Comparison of ENCODE assay signal across 18 cellular contexts in genomic region chr7:88090233-88090632, GRCh38.
DNase-seq lines count a peak whose midpoint lies in the region; ATAC-seq, FAIRE-seq and TF ChIP-seq lines count a peak whose summit lies in the region.
"Had no signal": no experiment of that assay in that cellular context is flagged by ENCODE, and none has a peak within 500 bp of the region (broad histone marks: within the 10 kb centered on the region; RNA-seq: fewer than 3 reads in every experiment).

No MANE protein-coding gene starts in this region.

- BruUV-seq in HepG2 (replicated peaks; lab: Mats Ljungman, UMichigan) (no TSS peak), GM12878 (replicated peaks; lab: Mats Ljungman, UMichigan) (no TSS peak)

- POLR2A ChIA-PET in HepG2 (lab: Yijun Ruan, JAX) (no interaction called here), GM12878 (lab: Charles Lee) (interaction anchor here (1.0 to 1.5 kb wide), 3 partner anchors 18 to 164 kb away, joined by 3 to 6 read pairs (median 5); partner anchors contain the start of gene ADAM22)

- intact Hi-C loops in HepG2 (cut with micrococcal nuclease; ENCODE audit: unreplicated experiment): no loop called here
- intact Hi-C loops in right lobe of liver (cut with DNase I): no loop called here
- intact Hi-C loops in GM12878 (cut with micrococcal nuclease; ENCODE audit: unreplicated experiment): no loop called here
- intact Hi-C loops in uterus (cut with DNase I; ENCODE audit: low total_unique reads): no loop called here

- WGBS in HepG2 (ENCODE audit: low lambda C conversion rate): 15% methylated on average over 1 of the region's 1 CpG
- WGBS in right lobe of liver (ENCODE audit: insufficient coverage, low coverage, low lambda C conversion rate, missing lambda C conversion rate): 36% methylated on average over 1 of the region's 1 CpG
- WGBS in GM12878 (ENCODE audit: insufficient coverage, insufficient replicate concordance, low lambda C conversion rate, missing lambda C conversion rate): 0% methylated on average over 1 of the region's 1 CpG

- CTCF ChIA-PET in HepG2 (lab: Yijun Ruan, JAX; ENCODE audit: low intra/inter-chr PET ratio, low total read pairs) (no interaction called here), GM12878 (lab: Yijun Ruan, JAX) (interaction anchor here (0.7 to 1.9 kb wide), 7 partner anchors 11 to 163 kb away, joined by 3 to 9 read pairs (median 4); no protein-coding TSS in a partner anchor)

- H3K9me3 ChIP-seq in HepG2 (ENCODE audit: low read length) (no peaks in the 10 kb centered on the region), right lobe of liver (no peaks in the 10 kb centered on the region), KOPT-K1 (ENCODE audit: insufficient read depth, low read length, poor library complexity, severe bottlenecking) (no peaks in the 10 kb centered on the region), GM12878 (replicated peaks; ENCODE audit: control insufficient read depth, insufficient read depth, low read length) (no peaks in the 10 kb centered on the region), uterus (no peaks in the 10 kb centered on the region)
- H3K9me3 ChIP-seq: Caco-2 had no signal

- H3K4me3 ChIP-seq in HepG2 (replicated peaks in 1 of 3; ENCODE audit: insufficient read depth in 1 of 3, low read depth in 2 of 3, low read length in 3 of 3) (no peak overlapping the region), right lobe of liver (no peak overlapping the region), GM12878 (no peak overlapping the region), uterus (no peak overlapping the region)

- TF ChIP-seq RAD21 in HepG2 (CRISPR knock-in tag; IDR thresholded peaks at IDR 0.05) (no peak), GM12878 (IDR thresholded peaks at IDR 0.05; ENCODE audit: insufficient read depth, low read depth, low read length) (no peak)

- TF ChIP-seq POLR2A in HepG2 (IDR thresholded peaks at IDR 0.05; ENCODE audit: insufficient read depth in 1 of 2, low read depth in 2 of 2, low read length in 2 of 2): no peak
- no peak for TF ChIP-seq POLR2A in right lobe of liver (IDR thresholded peaks at IDR 0.05)
- no peak for TF ChIP-seq POLR2A in GM12878 (IDR thresholded peaks at IDR 0.05; ENCODE audit: low read depth, low read length)
- no peak for TF ChIP-seq POLR2A in uterus (IDR thresholded peaks at IDR 0.05)

- H3K36me3 ChIP-seq in HepG2 (replicated peaks in 1 of 2; ENCODE audit: control insufficient read depth in 1 of 2, insufficient read depth in 2 of 2, low read length in 2 of 2): no peaks in the 10 kb centered on the region
- H3K36me3 ChIP-seq in right lobe of liver: no peaks in the 10 kb centered on the region
- H3K36me3 ChIP-seq in KOPT-K1 (ENCODE audit: insufficient read depth, low read length): no peaks in the 10 kb centered on the region
- H3K36me3 ChIP-seq in GM12878 (ENCODE audit: control insufficient read depth in 2 of 2, insufficient read depth in 2 of 2, low read length in 1 of 2): no peaks in the 10 kb centered on the region
- H3K36me3 ChIP-seq in uterus: no peaks in the 10 kb centered on the region

- H2AFZ ChIP-seq in HepG2 (ENCODE audit: low read length): no peak overlapping the region
- H2AFZ ChIP-seq in GM12878 (ENCODE audit: control insufficient read depth, low read depth, low read length): no peak overlapping the region

- no peak for DNase-seq in HepG2 (ENCODE audit: low spot score)
- no peak for DNase-seq in right lobe of liver
- DNase-seq in GM12878 (ENCODE audit: low read depth, low spot score): no peak
- no peak for DNase-seq in uterus
- DNase-seq in LoVo (ENCODE audit: low spot score): no peak
- no peak for DNase-seq in stimulated activated CD4-positive, alpha-beta T cell treated with anti-CD3 and anti-CD28 coated beads, Interleukin-1b, Interleukin-23, amount 100 ng/mL, for 48 hours
- DNase-seq in OCI-M2 (lab: John Stamatoyannopoulos, UW; ENCODE audit: unreplicated experiment): no peak
- DNase-seq: Caco-2, DMS153, EL, HFFc6, NCI-H1436, NCI-H2029, NCI-H2171, NCI-H82, Right ventricle myocardium superior had no signal

- H4K20me1 ChIP-seq in HepG2 (ENCODE audit: insufficient read depth, low read length): no peaks in the 10 kb centered on the region
- no peaks in the 10 kb centered on the region for H4K20me1 ChIP-seq in GM12878 (ENCODE audit: control insufficient read depth, insufficient read depth)

- SMC1A ChIA-PET in GM12878 (lab: Charles Lee; ENCODE audit: uncharacterized antibody, unreplicated experiment): interaction anchor here (0.6 to 3.3 kb wide), 25 partner anchors 10 to 546 kb away, joined by 3 to 18 read pairs (median 4); no protein-coding TSS in a partner anchor

- H3K27me3 ChIP-seq in HepG2 (ENCODE audit: control insufficient read depth in 1 of 2, insufficient read depth in 2 of 2, low read length in 2 of 2) (no peaks in the 10 kb centered on the region), right lobe of liver (no peaks in the 10 kb centered on the region), GM12878 (replicated peaks in 1 of 2; ENCODE audit: control insufficient read depth in 2 of 2, insufficient read depth in 2 of 2, low read length in 1 of 2) (no peaks in the 10 kb centered on the region), uterus (no peaks in the 10 kb centered on the region)

- H3K4me1 ChIP-seq in HepG2 (ENCODE audit: insufficient read depth, low read length): no peaks in the 10 kb centered on the region
- H3K4me1 ChIP-seq in right lobe of liver: no peaks in the 10 kb centered on the region
- no peaks in the 10 kb centered on the region; the same call in 1 of the 2 replicates for H3K4me1 ChIP-seq in GM12878 (ENCODE audit: control insufficient read depth, insufficient read depth, low read length)
- peaks cover 4 to 6% of the 10 kb centered on the region in 2 donors for H3K4me1 ChIP-seq in uterus
- H3K4me1 ChIP-seq: Caco-2 had no signal

- in situ Hi-C loops in HepG2 (cut with HindIII; ENCODE audit: extremely low pct_ligation_motif_present, low pct_unique_long_range_greater_than_20kb) (no loop called here), GM12878 (cut with MboI) (no loop called here)

- H3K27ac ChIP-seq in HepG2 (ENCODE audit: extremely low read length, insufficient read depth, low read length) (no peak overlapping the region), right lobe of liver (no peak overlapping the region), KOPT-K1 (ENCODE audit: low read depth, low read length, poor library complexity, severe bottlenecking) (peak overlapping the region; percentile 38), GM12878 (ENCODE audit: control insufficient read depth, insufficient read depth) (no peak overlapping the region), uterus (peak overlapping the region; percentile 1 to 47)

- RAD21 ChIA-PET in GM12878 (lab: Charles Lee; ENCODE audit: unreplicated experiment): interaction anchor here (0.8 to 2.6 kb wide), 10 partner anchors 11 to 203 kb away, joined by 3 to 19 read pairs (median 6); partner anchors contain the start of gene ADAM22

- no peak for FAIRE-seq in HepG2 (lab: Jason Lieb, UNC)
- FAIRE-seq in GM12878 (lab: Jason Lieb, UNC): no peak
- FAIRE-seq: A204.1 had no signal

- H3K79me2 ChIP-seq in HepG2 (ENCODE audit: insufficient read depth, low read length): no peaks in the 10 kb centered on the region
- H3K79me2 ChIP-seq in GM12878 (ENCODE audit: control insufficient read depth, insufficient read depth, low read length): no peaks in the 10 kb centered on the region

- ATAC-seq in HepG2 (no peak), right lobe of liver (no peak), GM12878 (peak; percentile 44; the same call in 2 of the 3 replicates)

- no peak overlapping the region for H3K9ac ChIP-seq in HepG2 (ENCODE audit: insufficient read depth, low read depth, low read length)
- H3K9ac ChIP-seq in GM12878 (ENCODE audit: control insufficient read depth, insufficient read depth, low read length): no peak overlapping the region

- TF ChIP-seq CTCF in HepG2 (CRISPR knock-in tag; IDR thresholded peaks at IDR 0.05) (no peak), right lobe of liver (IDR thresholded peaks at IDR 0.05) (no peak), GM12878 (IDR thresholded peaks at IDR 0.05 in 2 of 3, conservative IDR thresholded peaks at IDR 0.05 in 1 of 3; ENCODE audit: control insufficient read depth in 2 of 3, extremely low read depth in 1 of 3, insufficient read depth in 1 of 3, low read depth in 3 of 3, low read length in 3 of 3) (no peak), uterus (IDR thresholded peaks at IDR 0.05) (no peak)

- TF ChIP-seq EP300 in HepG2 (IDR thresholded peaks at IDR 0.05; ENCODE audit: low read depth in 2 of 2, low read length in 2 of 2) (no peak), HepG2 (CRISPR knock-in tag; IDR thresholded peaks at IDR 0.05; ENCODE audit: borderline replicate concordance) (no peak), GM12878 (IDR thresholded peaks at IDR 0.05; ENCODE audit: borderline replicate concordance in 1 of 2, control insufficient read depth in 1 of 2, low read depth in 2 of 2, low read length in 2 of 2) (no peak)

- no peak overlapping the region for H3K4me2 ChIP-seq in HepG2 (ENCODE audit: low read depth, low read length)
- H3K4me2 ChIP-seq in GM12878 (ENCODE audit: control insufficient read depth, insufficient read depth): no peak overlapping the region

TF ChIP-seq in HepG2, 621 proteins besides CTCF, POLR2A, EP300 and RAD21:
- no peak for TF ChIP-seq ZNF232 (CRISPR knock-in tag; IDR thresholded peaks at IDR 0.05; ENCODE audit: borderline replicate concordance)
- TF ChIP-seq NFE2L2 (IDR thresholded peaks at IDR 0.05; ENCODE audit: low read length): peak; percentile 67
- TF ChIP-seq ZMAT3 (CRISPR knock-in tag; conservative IDR thresholded peaks at IDR 0.05): no peak
- no peak for TF ChIP-seq FOSL1 (CRISPR knock-in tag; IDR thresholded peaks at IDR 0.05; ENCODE audit: borderline replicate concordance)
- no peak for TF ChIP-seq SMAD9 (CRISPR knock-in tag; IDR thresholded peaks at IDR 0.05)

Comparison
In these comparisons a context has a peak if more than half of its experiments do, and no peak if none do; other contexts are left out.
1. H3K27ac ChIP-seq: peak in KOPT-K1 (single experiment) and uterus (2 of 2); none in HepG2 (single experiment), right lobe of liver (0 of 3) and GM12878 (single experiment).